ENCODE assay signal across 20 cellular contexts in genomic region chr17:56806949-56807348, GRCh38.
"Had no signal": no experiment of that assay in that cellular context is flagged by ENCODE, and none has a peak within 500 bp of the region (broad histone marks: within the 10 kb centered on the region; RNA-seq: fewer than 3 reads in every experiment).

No MANE protein-coding gene starts in this region.

- H3K4me3 ChIP-seq: dorsolateral prefrontal cortex, lung, ovary, testis, tibial nerve had no signal

- H3K27ac ChIP-seq: dorsolateral prefrontal cortex, ovary, testis had no signal

- H3K27me3 ChIP-seq: dorsolateral prefrontal cortex, ovary, testis, tibial nerve had no signal

- DNase-seq: cortex of kidney; dorsolateral prefrontal cortex; effector CD8-positive, alpha-beta T cell; foreskin melanocyte; head of caudate nucleus; hippocampal formation; left colon; left ventricle myocardium superior; mesenchymal stem cell; midbrain; naive thymus-derived CD4-positive, alpha-beta T cell; nucleus accumbens; ovary; right cardiac atrium; stimulated activated CD4-positive, alpha-beta T cell treated with anti-CD3 and anti-CD28 coated beads, Interleukin-4, amount 100 ng/mL, for 24 hours; stimulated activated naive B cell treated with anti-CD40 and anti-IgM and Interleukin-4, amounts not matched to agents 10 μg/mL and 1 μg/mL and 100 μg/mL, for 72 hours; stimulated activated naive CD8-positive, alpha-beta T cell treated with anti-CD3 and anti-CD28 coated beads, Interleukin-15, amount 100 ng/mL, for 72 hours; testis had no signal

- H3K36me3 ChIP-seq: ovary, tibial nerve had no signal

- H3K9me3 ChIP-seq: ovary, testis, tibial nerve had no signal

- ATAC-seq: left colon; left ventricle myocardium superior; naive thymus-derived CD4-positive, alpha-beta T cell; right cardiac atrium; stimulated activated naive B cell treated with anti-CD40 and anti-IgM and Interleukin-4, amounts not matched to agents 10 μg/mL and 1 μg/mL and 100 μg/mL, for 72 hours; stimulated activated naive CD8-positive, alpha-beta T cell treated with anti-CD3 and anti-CD28 coated beads, Interleukin-15, amount 100 ng/mL, for 72 hours had no signal
